Comparison of ENCODE assay signal across 21 cellular contexts in genomic region chr3:123147754-123148535, GRCh38.
"Had no signal": no experiment of that assay in that cellular context is flagged by ENCODE, and none has a peak within 500 bp of the region (broad histone marks: within the 10 kb centered on the region; RNA-seq: fewer than 3 reads in every experiment).

No MANE protein-coding gene starts in this region.

- H3K27me3 ChIP-seq: breast epithelium, ovary, spleen had no signal

- H3K36me3 ChIP-seq: ovary, prostate gland had no signal

- H3K27me3 Mint-ChIP-seq: activated naive CD8-positive, alpha-beta T cell treated with anti-CD3 and anti-CD28 coated beads for 36 hours; natural killer cell treated with Interleukin-12 subunit alpha and Interleukin-12 subunit beta and Interleukin-15 and Interleukin-18, amount 100 ng/mL, for 72 hours had no signal

- H3K9me3 ChIP-seq: breast epithelium, ovary, prostate gland had no signal

- H3K27ac Mint-ChIP-seq: activated naive CD8-positive, alpha-beta T cell treated with anti-CD3 and anti-CD28 coated beads for 36 hours; activated T-helper 2 cell treated with anti-CD3 and anti-CD28 coated beads, Interferon-gamma antibody, Interleukin-2, Interleukin-4, amounts not matched to agents 10 μg/mL and 5 μg/mL and 100 μg/mL, durations not matched to agents 14 hours and 24 hours and 36 hours; natural killer cell treated with Interleukin-12 subunit alpha and Interleukin-12 subunit beta and Interleukin-15 and Interleukin-18, amount 100 ng/mL, for 72 hours had no signal

- H3K4me1 ChIP-seq: breast epithelium, prostate gland had no signal

- FAIRE-seq: kidney had no signal

- H3K4me3 ChIP-seq: breast epithelium, ovary, prostate gland, spleen had no signal

- H3K27ac ChIP-seq: breast epithelium, epithelial cell of prostate, ovary, prostate gland, spleen had no signal

- H3K9me3 Mint-ChIP-seq: activated T-cell treated with anti-CD3 and anti-CD28 coated beads, Interleukin-2, amount 50 U/mL, for 4 hours; natural killer cell treated with Interleukin-12 subunit alpha and Interleukin-12 subunit beta and Interleukin-15 and Interleukin-18, amount 100 ng/mL, for 72 hours had no signal

- ATAC-seq: activated T-cell treated with anti-CD3 and anti-CD28 coated beads, Interleukin-2, amount 50 U/mL, for 4 hours; left lobe of liver; natural killer cell treated with Interleukin-12 subunit alpha and Interleukin-12 subunit beta and Interleukin-15 and Interleukin-18, amount 100 ng/mL, for 72 hours had no signal

- H3K4me1 Mint-ChIP-seq: activated naive CD8-positive, alpha-beta T cell treated with anti-CD3 and anti-CD28 coated beads for 36 hours had no signal

- DNase-seq: activated CD4-positive, alpha-beta T cell treated with anti-CD3 and anti-CD28 coated beads for 4 hours; activated CD4-positive, alpha-beta T cell treated with anti-CD3 and anti-CD28 coated beads, Interleukin-2, amount 50 U/mL, for 48 hours; activated CD4-positive, CD25-positive, alpha-beta regulatory T cell; activated CD8-positive, alpha-beta memory T cell treated with anti-CD3 and anti-CD28 coated beads, Interleukin-2, amount 50 U/mL, for 48 hours; activated naive CD4-positive, alpha-beta T cell treated with Interleukin-2 at 50 U/mL for 16 hours; activated naive CD8-positive, alpha-beta T cell treated with anti-CD3 and anti-CD28 coated beads for 36 hours; activated T-cell treated with anti-CD3 and anti-CD28 coated beads, Interleukin-2, amount 50 U/mL, for 4 hours; kidney; midbrain; spleen; stimulated activated CD4-positive, alpha-beta T cell treated with anti-CD3 and anti-CD28 coated beads, Interleukin-4, amount 100 ng/mL, for 24 hours; stimulated activated naive CD4-positive, alpha-beta T cell treated with Interleukin-2 at 50 U/mL for 16 hours; T-helper 1 cell; T-helper 9 cell had no signal

- H3K4me3 Mint-ChIP-seq: activated naive CD8-positive, alpha-beta T cell treated with anti-CD3 and anti-CD28 coated beads for 36 hours; activated T-cell treated with anti-CD3 and anti-CD28 coated beads, Interleukin-2, amount 50 U/mL, for 4 hours; natural killer cell treated with Interleukin-12 subunit alpha and Interleukin-12 subunit beta and Interleukin-15 and Interleukin-18, amount 100 ng/mL, for 72 hours had no signal
